ENCODE assay signal across 31 cellular contexts in the genomic region with DNA sequence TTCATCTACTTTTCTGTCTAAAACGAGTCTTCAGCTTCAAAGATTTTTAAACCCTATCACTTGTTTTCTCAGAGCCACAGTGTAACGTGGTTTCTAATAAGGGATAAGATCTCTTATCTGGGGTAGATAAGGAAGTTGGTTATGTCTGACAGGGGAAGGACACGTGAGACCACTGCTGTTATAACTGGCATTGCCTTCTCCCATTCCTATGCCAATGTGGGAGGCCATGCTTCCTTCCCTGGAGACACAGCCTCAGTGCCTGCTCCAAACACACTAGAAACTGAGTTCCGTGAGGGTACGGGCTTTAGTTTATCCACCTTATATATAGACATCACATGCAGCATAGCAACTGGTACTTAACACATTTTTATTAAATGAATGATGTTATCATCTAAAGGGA. TPM values are rescaled to one million over a fixed set of nuclear protein-coding genes. Genes with fewer than 3 reads are reported as not detected.
"Had no signal": no experiment of that assay in that cellular context is flagged by ENCODE, and none has a peak within 500 bp of the region (broad histone marks: within the 10 kb centered on the region; RNA-seq: fewer than 3 reads in every experiment).

No MANE protein-coding gene starts in this region.

- H3K9me3 Mint-ChIP-seq: effector memory CD8-positive, alpha-beta T cell; naive thymus-derived CD8-positive, alpha-beta T cell; stimulated activated effector memory CD8-positive, alpha-beta T cell treated with anti-CD3 and anti-CD28 coated beads, Interleukin-12 subunit alpha, Interleukin-12 subunit beta, amount 100 ng/mL, for 72 hours had no signal

- DNase-seq: cortex of kidney; effector memory CD8-positive, alpha-beta T cell; esophagus squamous epithelium; foreskin melanocyte; glutamatergic neuron; heart right ventricle; hippocampal formation; left cardiac atrium; left lung; lower lobe of right lung; naive thymus-derived CD8-positive, alpha-beta T cell; nephron progenitor cell; nucleus accumbens; stimulated activated CD4-positive, alpha-beta T cell treated with anti-CD3 and anti-CD28 coated beads, Interleukin-2, amount 100 ng/mL, for 24 hours; stimulated activated CD4-positive, alpha-beta T cell treated with anti-CD3 and anti-CD28 coated beads, Interleukin-4, amount 100 ng/mL, for 24 hours; stimulated activated naive CD4-positive, alpha-beta T cell treated with Interleukin-2 at 50 U/mL for 16 hours; stomach; thyroid gland; trophoblast cell had no signal

- H3K36me3 ChIP-seq: prostate gland had no signal

- H3K4me1 Mint-ChIP-seq: naive thymus-derived CD8-positive, alpha-beta T cell; nephron progenitor cell had no signal

- H3K4me3 ChIP-seq: esophagus squamous epithelium, heart right ventricle, left lung, lower lobe of right lung, prostate gland, right atrium auricular region, stomach, thyroid gland had no signal

- H3K4me1 ChIP-seq: prostate gland, thyroid gland had no signal

- H3K27ac ChIP-seq: esophagus squamous epithelium, left lung, lower lobe of right lung, prostate gland, right atrium auricular region, stomach, thyroid gland had no signal

- FAIRE-seq: endometrium, islet of Langerhans had no signal

- H3K27me3 ChIP-seq: esophagus squamous epithelium, heart right ventricle, left lung, right atrium auricular region, stomach, thyroid gland had no signal

- H3K4me3 Mint-ChIP-seq: effector memory CD8-positive, alpha-beta T cell; naive thymus-derived CD8-positive, alpha-beta T cell; nephron progenitor cell; stimulated activated effector memory CD8-positive, alpha-beta T cell treated with anti-CD3 and anti-CD28 coated beads, Interleukin-12 subunit alpha, Interleukin-12 subunit beta, amount 100 ng/mL, for 72 hours had no signal

- H3K9me3 ChIP-seq: esophagus squamous epithelium, left lung, lower lobe of right lung, prostate gland, right atrium auricular region, stomach, thyroid gland had no signal

- H3K27me3 Mint-ChIP-seq: effector memory CD8-positive, alpha-beta T cell; naive thymus-derived CD8-positive, alpha-beta T cell had no signal

- H3K27ac Mint-ChIP-seq: nephron progenitor cell; stimulated activated effector memory CD8-positive, alpha-beta T cell treated with anti-CD3 and anti-CD28 coated beads, Interleukin-12 subunit alpha, Interleukin-12 subunit beta, amount 100 ng/mL, for 72 hours had no signal

- ATAC-seq: effector memory CD8-positive, alpha-beta T cell; heart right ventricle; left cardiac atrium; left lung; lower lobe of right lung; naive thymus-derived CD8-positive, alpha-beta T cell; sciatic nerve; stimulated activated effector memory CD8-positive, alpha-beta T cell treated with anti-CD3 and anti-CD28 coated beads, Interleukin-12 subunit alpha, Interleukin-12 subunit beta, amount 100 ng/mL, for 72 hours had no signal

RNA-seq across cellular contexts. Expression of gene LARGE2, which starts 39.4 kb away (rescaled TPM):
- total RNA-seq: dermis microvascular lymphatic vessel endothelial cell, mesenteric fat pad, myocyte, osteocyte, subcutaneous adipose tissue had no signal

RNA-seq across cellular contexts. Expression of gene FREY1, which starts 54.8 kb away (rescaled TPM):
- total RNA-seq: kidney epithelial cell, sciatic nerve had no signal
- polyA plus RNA-seq: naive thymus-derived CD8-positive, alpha-beta T cell had no signal
